Comparison of ENCODE assay signal across 16 cellular contexts in the genomic region with DNA sequence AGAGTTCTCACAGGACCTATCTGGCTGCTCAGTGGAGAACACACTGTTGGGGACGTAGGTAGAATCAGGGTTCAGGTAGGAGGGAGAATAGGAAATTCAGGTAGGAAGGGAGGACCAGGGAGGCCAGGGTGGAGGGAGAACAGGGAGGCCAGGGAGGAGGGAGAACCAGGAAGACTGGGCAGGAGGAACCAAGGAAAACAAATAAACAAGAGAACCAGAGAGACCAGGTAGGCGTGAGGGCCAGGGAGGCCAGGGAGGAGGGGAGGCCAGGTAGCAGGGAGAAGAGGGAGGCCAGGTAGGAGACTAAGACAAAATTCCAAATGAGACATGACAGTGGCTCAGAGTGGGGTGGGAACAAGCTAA.
DNase-seq lines count a peak whose midpoint lies in the region; FAIRE-seq and TF ChIP-seq lines count a peak whose summit lies in the region.
"Had no signal": no experiment of that assay in that cellular context is flagged by ENCODE, and none has a peak within 500 bp of the region (broad histone marks: within the 10 kb centered on the region; RNA-seq: fewer than 3 reads in every experiment).

No MANE protein-coding gene starts in this region.

- peaks cover 0 to 29% (median 0%) of the 10 kb centered on the region in 4 donors for H3K27me3 ChIP-seq in esophagus muscularis mucosa

- H3K9me3 ChIP-seq in esophagus muscularis mucosa: no peaks in the 10 kb centered on the region
- H3K9me3 ChIP-seq: Caco-2 had no signal

- TF ChIP-seq CTCF in esophagus muscularis mucosa (IDR thresholded peaks at IDR 0.05): no peak

- no peak overlapping the region for H3K27ac ChIP-seq in esophagus muscularis mucosa (replicated peaks in 1 of 4)
- H3K27ac ChIP-seq: C4-2B, GM23248 had no signal

- no peaks in the 10 kb centered on the region for H3K36me3 ChIP-seq in esophagus muscularis mucosa

- FAIRE-seq in HTR-8/SVneo (lab: Jason Lieb, UNC): peak; percentile 20
- FAIRE-seq in urothelium cell line (lab: Jason Lieb, UNC): no peak
- FAIRE-seq: D721Med, G401.6, GM12891, GM19239 had no signal

- 82% methylated on average over 2 of the region's 2 CpGs for WGBS in esophagus muscularis mucosa

- H3K4me3 ChIP-seq in esophagus muscularis mucosa: no peak overlapping the region
- H3K4me3 ChIP-seq: GM23248 had no signal

- DNase-seq in HTR-8/SVneo (ENCODE audit: insufficient read length, low spot score) (no peak), esophagus muscularis mucosa (ENCODE audit: extremely low spot score) (peak; percentile 53), mesenteric fat pad (ENCODE audit: low spot score) (peak; percentile 30), ureter (ENCODE audit: low spot score) (peak; percentile 20), urothelium cell line (ENCODE audit: low spot score) (no peak), NCI-H2107 (lab: John Stamatoyannopoulos, UW) (no peak), NCI-H1092 (lab: John Stamatoyannopoulos, UW) (no peak)
- DNase-seq: Caco-2; CD4-positive, alpha-beta T cell; GM23248; H7 had no signal

- no peak for TF ChIP-seq EP300 in esophagus muscularis mucosa (IDR thresholded peaks at IDR 0.05)

- peaks cover 0 to 14% (median 0%) of the 10 kb centered on the region in 4 donors for H3K4me1 ChIP-seq in esophagus muscularis mucosa
- H3K4me1 ChIP-seq: Caco-2 had no signal

- TF ChIP-seq POLR2A in esophagus muscularis mucosa (IDR thresholded peaks at IDR 0.05; ENCODE audit: low read depth): no peak

- intact Hi-C loops in esophagus muscularis mucosa (cut with DNase I): no loop called here

Comparison
In these comparisons a context has a peak if more than half of its experiments do, and no peak if none do; other contexts are left out.
1. DNase-seq: peak in esophagus muscularis mucosa (single experiment), mesenteric fat pad (single experiment) and ureter (single experiment); none in HTR-8/SVneo (single experiment), urothelium cell line (single experiment), NCI-H2107 (single experiment) and NCI-H1092 (single experiment).